Comparison of ENCODE assay signal across 1 cellular context in the genomic region with DNA sequence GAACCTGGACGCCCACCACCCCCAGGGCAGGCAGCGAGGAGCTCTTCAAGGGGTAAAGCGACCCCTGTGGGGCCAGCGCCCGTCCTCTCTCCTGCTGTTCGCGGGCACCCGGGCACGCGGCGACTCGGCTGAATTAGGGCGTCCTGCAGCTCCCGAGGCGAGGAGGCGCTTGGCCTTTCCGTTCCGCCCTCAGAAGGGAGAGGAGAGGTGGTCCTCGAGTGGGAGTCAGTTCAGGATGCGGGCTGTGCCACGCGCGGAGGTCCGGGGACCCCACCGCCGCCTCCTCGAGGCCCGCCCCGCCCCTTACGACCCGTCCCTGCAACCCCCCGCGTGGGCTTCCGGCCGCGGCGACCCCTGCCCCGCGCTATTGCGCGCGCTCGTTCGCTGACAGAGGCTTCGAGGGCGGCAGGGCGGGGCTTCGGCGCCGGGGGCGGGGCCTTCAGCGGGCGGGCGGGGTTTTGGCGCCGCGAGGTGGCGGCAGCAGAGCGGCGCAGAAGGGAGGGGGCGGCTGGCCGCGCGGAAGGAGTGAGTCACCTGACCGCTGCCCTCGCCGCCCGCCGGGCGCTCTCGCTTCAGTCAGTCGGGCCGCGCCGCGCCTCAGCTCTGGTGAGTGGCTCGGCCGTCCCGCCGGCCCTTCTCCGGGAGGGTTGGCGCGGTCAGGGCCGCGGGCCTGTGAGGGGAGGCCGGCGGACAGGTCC.
TF ChIP-seq lines count a peak whose summit lies in the region.

TSS of gene BACH1 (plus strand) at position 575 of the 698 bp plus-strand sequence. CDS start 22,359 bp downstream, outside the sequence.

TF ChIP-seq in HepG2, 621 proteins besides CTCF, POLR2A, EP300 and RAD21 (continued from another document and continues in another):
- TF ChIP-seq, protein P1, sequence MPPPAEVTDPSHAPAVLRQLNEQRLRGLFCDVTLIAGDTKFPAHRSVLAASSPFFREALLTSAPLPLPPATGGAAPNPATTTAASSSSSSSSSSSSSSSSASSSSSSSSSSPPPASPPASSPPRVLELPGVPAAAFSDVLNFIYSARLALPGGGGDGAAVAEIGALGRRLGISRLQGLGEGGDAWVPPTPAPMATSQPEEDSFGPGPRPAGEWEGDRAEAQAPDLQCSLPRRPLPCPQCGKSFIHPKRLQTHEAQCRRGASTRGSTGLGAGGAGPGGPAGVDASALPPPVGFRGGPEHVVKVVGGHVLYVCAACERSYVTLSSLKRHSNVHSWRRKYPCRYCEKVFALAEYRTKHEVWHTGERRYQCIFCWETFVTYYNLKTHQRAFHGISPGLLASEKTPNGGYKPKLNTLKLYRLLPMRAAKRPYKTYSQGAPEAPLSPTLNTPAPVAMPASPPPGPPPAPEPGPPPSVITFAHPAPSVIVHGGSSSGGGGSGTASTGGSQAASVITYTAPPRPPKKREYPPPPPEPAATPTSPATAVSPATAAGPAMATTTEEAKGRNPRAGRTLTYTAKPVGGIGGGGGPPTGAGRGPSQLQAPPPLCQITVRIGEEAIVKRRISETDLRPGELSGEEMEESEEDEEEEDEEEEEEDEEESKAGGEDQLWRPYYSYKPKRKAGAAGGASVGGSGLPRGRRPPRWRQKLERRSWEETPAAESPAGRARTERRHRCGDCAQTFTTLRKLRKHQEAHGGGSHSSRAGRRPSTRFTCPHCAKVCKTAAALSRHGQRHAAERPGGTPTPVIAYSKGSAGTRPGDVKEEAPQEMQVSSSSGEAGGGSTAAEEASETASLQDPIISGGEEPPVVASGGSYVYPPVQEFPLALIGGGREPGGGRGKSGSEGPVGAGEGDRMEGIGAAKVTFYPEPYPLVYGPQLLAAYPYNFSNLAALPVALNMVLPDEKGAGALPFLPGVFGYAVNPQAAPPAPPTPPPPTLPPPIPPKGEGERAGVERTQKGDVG (CRISPR knock-in tag; IDR thresholded peaks at IDR 0.05; ENCODE audit: borderline replicate concordance), result 0 out of 2 replicates have a peak, but pooled peaks have one; percentile 20
- TF ChIP-seq HMGXB4 (CRISPR knock-in tag; IDR thresholded peaks at IDR 0.05; ENCODE audit: borderline replicate concordance in 1 of 2, low read depth in 1 of 2) (peak in 1 of 2 experiments; percentile 58; a peak in 2 of 4 replicates), STAG1 (CRISPR knock-in tag; IDR thresholded peaks at IDR 0.05) (peak; percentile 28; the same call in 1 of the 2 replicates), ARHGAP35 (CRISPR knock-in tag; IDR thresholded peaks at IDR 0.05; ENCODE audit: borderline replicate concordance) (no peak), ZNF354B (CRISPR knock-in tag; IDR thresholded peaks at IDR 0.05) (no peak), SAFB2 (CRISPR knock-in tag; IDR thresholded peaks at IDR 0.05; ENCODE audit: borderline replicate concordance, low read depth) (no peak; the same call in 1 of the 2 replicates), BHLHE40 (IDR thresholded peaks at IDR 0.05; ENCODE audit: low read length) (peak; percentile 66), PHF8 (CRISPR knock-in tag; IDR thresholded peaks at IDR 0.05) (peak; percentile 83), ZNF768 (CRISPR knock-in tag; IDR thresholded peaks at IDR 0.05) (0 out of 2 replicates have a peak, but pooled peaks have one; percentile 26), HOXA9 (CRISPR knock-in tag; IDR thresholded peaks at IDR 0.05; ENCODE audit: borderline replicate concordance) (no peak; the same call in 1 of the 2 replicates), FOSL2 (CRISPR knock-in tag; IDR thresholded peaks at IDR 0.05) (peak; percentile 84), ZNF652 (CRISPR knock-in tag; IDR thresholded peaks at IDR 0.05; ENCODE audit: borderline replicate concordance, low read depth) (no peak), ZBTB33 (CRISPR knock-in tag; IDR thresholded peaks at IDR 0.05) (peak; percentile 67), IKZF4 (CRISPR knock-in tag; IDR thresholded peaks at IDR 0.05; ENCODE audit: borderline replicate concordance, low read depth, not compliant biosample characterization) (peak; percentile 37), ZNF766 (CRISPR knock-in tag; IDR thresholded peaks at IDR 0.05; ENCODE audit: borderline replicate concordance) (0 out of 2 replicates have a peak, but pooled peaks have one; percentile 24), ELF3 (CRISPR knock-in tag; IDR thresholded peaks at IDR 0.05) (peak; percentile 20; the same call in 1 of the 2 replicates), HOXD1 (CRISPR knock-in tag; IDR thresholded peaks at IDR 0.05) (peak; percentile 35; the same call in 1 of the 2 replicates), MXI1 (IDR thresholded peaks at IDR 0.05; ENCODE audit: borderline replicate concordance, low read depth, low read length) (peak; percentile 42; the same call in 1 of the 3 replicates), RBM39 (IDR thresholded peaks at IDR 0.05; ENCODE audit: low read depth, low read length, poor library complexity, severe bottlenecking) (peak; percentile 62), ZMYM4 (CRISPR knock-in tag; IDR thresholded peaks at IDR 0.05) (peak; percentile 66), ZNF557 (CRISPR knock-in tag; IDR thresholded peaks at IDR 0.05) (no peak)
- TF ChIP-seq, protein P2, sequence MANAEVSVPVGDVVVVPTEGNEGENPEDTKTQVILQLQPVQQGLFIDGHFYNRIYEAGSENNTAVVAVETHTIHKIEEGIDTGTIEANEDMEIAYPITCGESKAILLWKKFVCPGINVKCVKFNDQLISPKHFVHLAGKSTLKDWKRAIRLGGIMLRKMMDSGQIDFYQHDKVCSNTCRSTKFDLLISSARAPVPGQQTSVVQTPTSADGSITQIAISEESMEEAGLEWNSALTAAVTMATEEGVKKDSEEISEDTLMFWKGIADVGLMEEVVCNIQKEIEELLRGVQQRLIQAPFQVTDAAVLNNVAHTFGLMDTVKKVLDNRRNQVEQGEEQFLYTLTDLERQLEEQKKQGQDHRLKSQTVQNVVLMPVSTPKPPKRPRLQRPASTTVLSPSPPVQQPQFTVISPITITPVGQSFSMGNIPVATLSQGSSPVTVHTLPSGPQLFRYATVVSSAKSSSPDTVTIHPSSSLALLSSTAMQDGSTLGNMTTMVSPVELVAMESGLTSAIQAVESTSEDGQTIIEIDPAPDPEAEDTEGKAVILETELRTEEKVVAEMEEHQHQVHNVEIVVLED (CRISPR knock-in tag; IDR thresholded peaks at IDR 0.05; ENCODE audit: borderline replicate concordance), result peak; percentile 45; the same call in 1 of the 2 replicates
- TF ChIP-seq, protein P3, sequence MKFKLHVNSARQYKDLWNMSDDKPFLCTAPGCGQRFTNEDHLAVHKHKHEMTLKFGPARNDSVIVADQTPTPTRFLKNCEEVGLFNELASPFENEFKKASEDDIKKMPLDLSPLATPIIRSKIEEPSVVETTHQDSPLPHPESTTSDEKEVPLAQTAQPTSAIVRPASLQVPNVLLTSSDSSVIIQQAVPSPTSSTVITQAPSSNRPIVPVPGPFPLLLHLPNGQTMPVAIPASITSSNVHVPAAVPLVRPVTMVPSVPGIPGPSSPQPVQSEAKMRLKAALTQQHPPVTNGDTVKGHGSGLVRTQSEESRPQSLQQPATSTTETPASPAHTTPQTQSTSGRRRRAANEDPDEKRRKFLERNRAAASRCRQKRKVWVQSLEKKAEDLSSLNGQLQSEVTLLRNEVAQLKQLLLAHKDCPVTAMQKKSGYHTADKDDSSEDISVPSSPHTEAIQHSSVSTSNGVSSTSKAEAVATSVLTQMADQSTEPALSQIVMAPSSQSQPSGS (CRISPR knock-in tag; IDR thresholded peaks at IDR 0.05), result no peak
- TF ChIP-seq, protein P4, sequence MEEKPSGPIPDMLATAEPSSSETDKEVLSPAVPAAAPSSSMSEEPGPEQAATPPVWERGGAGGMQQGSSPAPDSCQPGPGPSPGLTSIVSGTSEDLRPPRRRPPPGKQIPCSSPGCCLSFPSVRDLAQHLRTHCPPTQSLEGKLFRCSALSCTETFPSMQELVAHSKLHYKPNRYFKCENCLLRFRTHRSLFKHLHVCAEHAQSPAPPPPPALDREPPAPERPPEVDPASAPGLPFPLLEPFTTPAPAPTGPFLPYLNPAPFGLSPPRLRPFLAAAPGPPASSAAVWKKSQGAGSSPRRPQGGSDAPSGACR (CRISPR knock-in tag; IDR thresholded peaks at IDR 0.05), result 0 out of 2 replicates have a peak, but pooled peaks have one; percentile 52
- TF ChIP-seq, protein P5, sequence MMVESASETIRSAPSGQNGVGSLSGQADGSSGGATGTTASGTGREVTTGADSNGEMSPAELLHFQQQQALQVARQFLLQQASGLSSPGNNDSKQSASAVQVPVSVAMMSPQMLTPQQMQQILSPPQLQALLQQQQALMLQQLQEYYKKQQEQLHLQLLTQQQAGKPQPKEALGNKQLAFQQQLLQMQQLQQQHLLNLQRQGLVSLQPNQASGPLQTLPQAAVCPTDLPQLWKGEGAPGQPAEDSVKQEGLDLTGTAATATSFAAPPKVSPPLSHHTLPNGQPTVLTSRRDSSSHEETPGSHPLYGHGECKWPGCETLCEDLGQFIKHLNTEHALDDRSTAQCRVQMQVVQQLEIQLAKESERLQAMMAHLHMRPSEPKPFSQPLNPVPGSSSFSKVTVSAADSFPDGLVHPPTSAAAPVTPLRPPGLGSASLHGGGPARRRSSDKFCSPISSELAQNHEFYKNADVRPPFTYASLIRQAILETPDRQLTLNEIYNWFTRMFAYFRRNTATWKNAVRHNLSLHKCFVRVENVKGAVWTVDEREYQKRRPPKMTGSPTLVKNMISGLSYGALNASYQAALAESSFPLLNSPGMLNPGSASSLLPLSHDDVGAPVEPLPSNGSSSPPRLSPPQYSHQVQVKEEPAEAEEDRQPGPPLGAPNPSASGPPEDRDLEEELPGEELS (CRISPR knock-in tag; IDR thresholded peaks at IDR 0.05), result no peak
- TF ChIP-seq, protein P6, sequence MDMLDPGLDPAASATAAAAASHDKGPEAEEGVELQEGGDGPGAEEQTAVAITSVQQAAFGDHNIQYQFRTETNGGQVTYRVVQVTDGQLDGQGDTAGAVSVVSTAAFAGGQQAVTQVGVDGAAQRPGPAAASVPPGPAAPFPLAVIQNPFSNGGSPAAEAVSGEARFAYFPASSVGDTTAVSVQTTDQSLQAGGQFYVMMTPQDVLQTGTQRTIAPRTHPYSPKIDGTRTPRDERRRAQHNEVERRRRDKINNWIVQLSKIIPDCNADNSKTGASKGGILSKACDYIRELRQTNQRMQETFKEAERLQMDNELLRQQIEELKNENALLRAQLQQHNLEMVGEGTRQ (IDR thresholded peaks at IDR 0.05; ENCODE audit: low read depth, low read length), result peak; percentile 61
- TF ChIP-seq, protein P6 (CRISPR knock-in tag; IDR thresholded peaks at IDR 0.05; ENCODE audit: borderline replicate concordance), result no peak
- TF ChIP-seq, protein P7, sequence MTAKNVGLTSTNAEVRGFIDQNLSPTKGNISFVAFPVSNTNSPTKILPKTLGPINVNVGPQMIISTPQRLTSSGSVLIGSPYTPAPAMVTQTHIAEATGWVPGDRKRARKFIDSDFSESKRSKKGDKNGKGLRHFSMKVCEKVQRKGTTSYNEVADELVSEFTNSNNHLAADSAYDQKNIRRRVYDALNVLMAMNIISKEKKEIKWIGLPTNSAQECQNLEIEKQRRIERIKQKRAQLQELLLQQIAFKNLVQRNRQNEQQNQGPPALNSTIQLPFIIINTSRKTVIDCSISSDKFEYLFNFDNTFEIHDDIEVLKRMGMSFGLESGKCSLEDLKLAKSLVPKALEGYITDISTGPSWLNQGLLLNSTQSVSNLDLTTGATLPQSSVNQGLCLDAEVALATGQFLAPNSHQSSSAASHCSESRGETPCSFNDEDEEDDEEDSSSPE (CRISPR knock-in tag; IDR thresholded peaks at IDR 0.05), result peak; percentile 68
- TF ChIP-seq, protein P8, sequence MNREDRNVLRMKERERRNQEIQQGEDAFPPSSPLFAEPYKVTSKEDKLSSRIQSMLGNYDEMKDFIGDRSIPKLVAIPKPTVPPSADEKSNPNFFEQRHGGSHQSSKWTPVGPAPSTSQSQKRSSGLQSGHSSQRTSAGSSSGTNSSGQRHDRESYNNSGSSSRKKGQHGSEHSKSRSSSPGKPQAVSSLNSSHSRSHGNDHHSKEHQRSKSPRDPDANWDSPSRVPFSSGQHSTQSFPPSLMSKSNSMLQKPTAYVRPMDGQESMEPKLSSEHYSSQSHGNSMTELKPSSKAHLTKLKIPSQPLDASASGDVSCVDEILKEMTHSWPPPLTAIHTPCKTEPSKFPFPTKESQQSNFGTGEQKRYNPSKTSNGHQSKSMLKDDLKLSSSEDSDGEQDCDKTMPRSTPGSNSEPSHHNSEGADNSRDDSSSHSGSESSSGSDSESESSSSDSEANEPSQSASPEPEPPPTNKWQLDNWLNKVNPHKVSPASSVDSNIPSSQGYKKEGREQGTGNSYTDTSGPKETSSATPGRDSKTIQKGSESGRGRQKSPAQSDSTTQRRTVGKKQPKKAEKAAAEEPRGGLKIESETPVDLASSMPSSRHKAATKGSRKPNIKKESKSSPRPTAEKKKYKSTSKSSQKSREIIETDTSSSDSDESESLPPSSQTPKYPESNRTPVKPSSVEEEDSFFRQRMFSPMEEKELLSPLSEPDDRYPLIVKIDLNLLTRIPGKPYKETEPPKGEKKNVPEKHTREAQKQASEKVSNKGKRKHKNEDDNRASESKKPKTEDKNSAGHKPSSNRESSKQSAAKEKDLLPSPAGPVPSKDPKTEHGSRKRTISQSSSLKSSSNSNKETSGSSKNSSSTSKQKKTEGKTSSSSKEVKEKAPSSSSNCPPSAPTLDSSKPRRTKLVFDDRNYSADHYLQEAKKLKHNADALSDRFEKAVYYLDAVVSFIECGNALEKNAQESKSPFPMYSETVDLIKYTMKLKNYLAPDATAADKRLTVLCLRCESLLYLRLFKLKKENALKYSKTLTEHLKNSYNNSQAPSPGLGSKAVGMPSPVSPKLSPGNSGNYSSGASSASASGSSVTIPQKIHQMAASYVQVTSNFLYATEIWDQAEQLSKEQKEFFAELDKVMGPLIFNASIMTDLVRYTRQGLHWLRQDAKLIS (CRISPR knock-in tag; IDR thresholded peaks at IDR 0.05), result no peak
